ENCODE assay signal across 8 cellular contexts in the genomic region with DNA sequence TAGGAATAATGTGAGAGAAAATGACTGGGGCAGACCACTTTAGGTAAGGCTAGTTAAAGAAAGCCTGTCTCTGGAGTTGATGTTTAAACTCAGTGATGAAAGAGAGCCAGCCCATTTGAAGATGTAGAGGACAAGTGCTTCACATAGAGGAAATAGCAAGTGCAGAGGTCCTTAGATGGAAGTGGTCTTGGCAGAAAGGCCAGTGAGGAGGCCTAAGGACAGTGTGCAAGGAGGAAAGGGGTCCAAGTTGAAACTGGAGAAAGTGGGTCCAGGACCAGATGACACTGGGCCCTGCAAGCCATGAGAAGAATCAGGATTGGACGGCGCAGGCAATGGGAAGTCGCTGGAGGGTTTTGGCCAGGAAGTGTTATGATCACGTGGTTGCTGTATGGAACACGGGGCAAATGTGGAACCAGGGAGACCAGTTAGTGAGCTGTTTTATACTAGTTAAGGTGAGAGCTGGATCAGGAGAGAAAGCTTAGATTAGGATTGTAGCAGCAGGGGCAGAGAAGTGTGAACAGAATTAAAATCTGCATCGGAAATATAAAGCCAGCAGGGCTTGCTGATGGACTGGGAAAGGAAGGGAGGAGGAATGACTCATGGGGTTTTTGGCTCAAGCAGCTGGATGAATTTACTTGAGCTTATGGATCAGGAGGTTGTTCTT. TPM values are rescaled to one million over a fixed set of nuclear protein-coding genes. Genes with fewer than 3 reads are reported as not detected.
A peak's percentile ranks its signal among the peaks of the same experiment; 100 is the strongest.
DNase-seq lines count a peak whose midpoint lies in the region; ATAC-seq and TF ChIP-seq lines count a peak whose summit lies in the region.

No MANE protein-coding gene starts in this region.

- H2AFZ ChIP-seq in osteoblast (ENCODE audit: low read length) = peak overlapping the region; percentile 82

- no peaks in the 10 kb centered on the region for H3K9me3 ChIP-seq in osteoblast (ENCODE audit: low read depth, low read length)
- H3K9me3 ChIP-seq in effector memory CD4-positive, alpha-beta T cell (ENCODE audit: control insufficient read depth, low read length) = no peaks in the 10 kb centered on the region

- peaks cover 71% of the 10 kb centered on the region for H3K79me2 ChIP-seq in osteoblast (ENCODE audit: insufficient read depth, low read length)

- no peaks in the 10 kb centered on the region for H3K27me3 ChIP-seq in osteoblast (ENCODE audit: insufficient read depth, low read length)
- no peaks in the 10 kb centered on the region for H3K27me3 ChIP-seq in effector memory CD4-positive, alpha-beta T cell (replicated peaks; ENCODE audit: control insufficient read depth, insufficient read depth, low read length, poor library complexity, severe bottlenecking)

- H4K20me1 ChIP-seq in osteoblast (ENCODE audit: insufficient read depth, low read length) = peaks cover 16% of the 10 kb centered on the region

- no peak for DNase-seq in AG09309 (ENCODE audit: low read depth)
- DNase-seq in erythroblast (lab: John Stamatoyannopoulos, UW) = peak; percentile 48 to 63
- no peak for DNase-seq in osteoblast (ENCODE audit: insufficient read length, low spot score, missing footprints)
- no peak for DNase-seq in effector memory CD4-positive, alpha-beta T cell

- TF ChIP-seq CTCF in AG09309 (IDR thresholded peaks at IDR 0.05; ENCODE audit: control insufficient read depth, insufficient read depth, low read depth, low read length, missing control alignments) (no peak), osteoblast (IDR thresholded peaks at IDR 0.05; ENCODE audit: extremely low read depth, low read depth, low read length) (no peak)

- peaks cover 14% of the 10 kb centered on the region for H3K4me1 ChIP-seq in osteoblast (ENCODE audit: insufficient read depth, low read length)
- peaks cover 4% of the 10 kb centered on the region for H3K4me1 ChIP-seq in effector memory CD4-positive, alpha-beta T cell (ENCODE audit: control insufficient read depth, insufficient read depth, low read length, poor library complexity, severe bottlenecking)

- no peaks in the 10 kb centered on the region for H3K36me3 ChIP-seq in osteoblast (ENCODE audit: insufficient read depth, low read length)
- no peaks in the 10 kb centered on the region for H3K36me3 ChIP-seq in effector memory CD4-positive, alpha-beta T cell (ENCODE audit: control insufficient read depth, insufficient read depth, low read length)

- peak overlapping the region; percentile 79 for H3K27ac ChIP-seq in osteoblast (ENCODE audit: low read depth, low read length)
- H3K27ac ChIP-seq in effector memory CD4-positive, alpha-beta T cell (ENCODE audit: insufficient read depth, low read length, poor library complexity, severe bottlenecking) = no peak overlapping the region

- no peak for TF ChIP-seq POLR2A in erythroblast (IDR thresholded peaks at IDR 0.05; ENCODE audit: low read length)

- ATAC-seq in GM21717 (IDR thresholded peaks at IDR 0.05; ENCODE audit: unreplicated experiment) (peak; percentile 40), SK-N-SH treated with all-trans-retinoic acid at 6 μM for 48 hours (peak; percentile 81), GM19023 (IDR thresholded peaks at IDR 0.05; ENCODE audit: unreplicated experiment) (no peak), GM21528 (IDR thresholded peaks at IDR 0.05; ENCODE audit: low FRiP score, unreplicated experiment) (no peak)

- H3K4me3 ChIP-seq in AG09309 (ENCODE audit: control insufficient read depth, low read depth, low read length) = peak overlapping the region; percentile 46
- H3K4me3 ChIP-seq in osteoblast (ENCODE audit: insufficient read depth, low read length) = peak overlapping the region; percentile 71
- no peak overlapping the region for H3K4me3 ChIP-seq in effector memory CD4-positive, alpha-beta T cell (ENCODE audit: insufficient read depth, low read depth, low read length, poor library complexity, severe bottlenecking)

- H3K4me2 ChIP-seq in osteoblast (ENCODE audit: insufficient read depth, low read length) = peak overlapping the region; percentile 92

TF ChIP-seq in SK-N-SH treated with all-trans-retinoic acid at 6 μM for 48 hours, 23 proteins besides CTCF, POLR2A, EP300 and RAD21:
- TF ChIP-seq ZFP30 (CRISPR knock-in tag; IDR thresholded peaks at IDR 0.05) = no peak
- TF ChIP-seq GLIS3 (CRISPR knock-in tag; IDR thresholded peaks at IDR 0.05) = no peak
- TF ChIP-seq TCF4 (CRISPR knock-in tag; IDR thresholded peaks at IDR 0.05; ENCODE audit: borderline replicate concordance) = no peak
- TF ChIP-seq ISL1 (CRISPR knock-in tag; IDR thresholded peaks at IDR 0.05) = no peak
- no peak for TF ChIP-seq ZNF8 (CRISPR knock-in tag; IDR thresholded peaks at IDR 0.05)
- TF ChIP-seq TOX (CRISPR knock-in tag; IDR thresholded peaks at IDR 0.05; ENCODE audit: borderline replicate concordance) = no peak
- no peak for TF ChIP-seq BACH2 (CRISPR knock-in tag; IDR thresholded peaks at IDR 0.05; ENCODE audit: borderline replicate concordance)
- TF ChIP-seq SNAI2 (CRISPR knock-in tag; IDR thresholded peaks at IDR 0.05) = no peak

RNA-seq across cellular contexts. Expression of a gene that starts 48.0 kb away (rescaled TPM):
- total RNA-seq in osteoblast = not detected in 2 replicates

Comparison
In these comparisons a context has a peak if more than half of its experiments do, and no peak if none do; other contexts are left out.
1. DNase-seq: peak in erythroblast (2 of 2); none in AG09309 (single experiment), osteoblast (single experiment) and effector memory CD4-positive, alpha-beta T cell (0 of 3).
2. ATAC-seq: peak in GM21717 (single experiment) and SK-N-SH treated with all-trans-retinoic acid at 6 μM for 48 hours (single experiment); none in GM19023 (single experiment) and GM21528 (single experiment).